17 cellular contexts compared by ENCODE assay signal in the genomic region with DNA sequence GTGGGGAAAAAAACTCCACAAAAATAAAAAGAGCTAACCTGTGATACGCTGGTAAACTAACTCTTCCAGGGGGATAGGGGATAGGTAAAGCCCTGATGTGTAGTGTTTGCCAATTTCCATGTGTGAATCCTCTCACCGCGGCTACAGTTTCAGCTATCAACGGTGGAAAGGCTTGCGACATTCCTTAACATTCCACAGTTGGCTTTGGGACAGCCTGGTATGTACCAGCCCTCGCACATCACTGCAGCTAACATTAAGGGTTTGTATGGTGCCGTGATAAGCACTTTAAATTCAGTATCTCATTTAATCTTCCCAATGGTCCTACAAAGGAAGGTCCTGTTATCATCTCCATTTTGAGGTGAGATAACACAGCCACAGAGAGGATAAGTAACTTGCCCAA.
"Had no signal": no experiment of that assay in that cellular context is flagged by ENCODE, and none has a peak within 500 bp of the region (broad histone marks: within the 10 kb centered on the region; RNA-seq: fewer than 3 reads in every experiment).

No MANE protein-coding gene starts in this region.

- H3K27ac ChIP-seq: breast epithelium, heart right ventricle, left ventricle myocardium inferior, prostate gland, right atrium auricular region had no signal

- H3K27ac Mint-ChIP-seq: activated B cell treated with CpG ODN at 0.5 μM for 24 hours had no signal

- H3K27me3 ChIP-seq: breast epithelium, heart right ventricle, right atrium auricular region had no signal

- H3K4me1 Mint-ChIP-seq: naive B cell had no signal

- H3K9me3 Mint-ChIP-seq: activated B cell treated with CpG ODN at 0.5 μM for 24 hours, immature natural killer cell, naive B cell had no signal

- DNase-seq: activated B cell treated with CpG ODN at 0.5 μM for 24 hours; activated CD4-positive, alpha-beta T cell treated with anti-CD3 and anti-CD28 coated beads, Interleukin-2, amount 50 U/mL, for 1 hour; activated CD8-positive, alpha-beta memory T cell treated with anti-CD3 and anti-CD28 coated beads, Interleukin-2, amount 50 U/mL, for 4 hours; activated effector memory CD4-positive, alpha-beta T cell treated with anti-CD3 and anti-CD28 coated beads, Interleukin-2, amount 50 U/mL, for 16 hours; activated naive CD4-positive, alpha-beta T cell treated with anti-CD3 and anti-CD28 coated beads, Interleukin-2, amount 50 U/mL, for 16 hours; activated T-cell treated with anti-CD3 and anti-CD28 coated beads, Interleukin-2, amount 50 U/mL, for 48 hours; cerebellar nuclear complex; cortex of kidney; heart right ventricle; immature natural killer cell; kidney glomerular epithelial cell; left ventricle myocardium inferior; naive B cell; stimulated activated CD4-positive, alpha-beta T cell treated with anti-CD3 and anti-CD28 coated beads, Interleukin-2, amount 100 ng/mL, for 48 hours had no signal

- H3K36me3 ChIP-seq: breast epithelium, prostate gland, right atrium auricular region had no signal

- H3K9me3 ChIP-seq: breast epithelium, heart right ventricle, left ventricle myocardium inferior, prostate gland, right atrium auricular region had no signal

- H3K4me3 Mint-ChIP-seq: activated B cell treated with CpG ODN at 0.5 μM for 24 hours, immature natural killer cell, naive B cell had no signal

- H3K4me3 ChIP-seq: breast epithelium, heart right ventricle, left ventricle myocardium inferior, prostate gland, right atrium auricular region had no signal

- H3K4me1 ChIP-seq: breast epithelium, heart right ventricle, left ventricle myocardium inferior, prostate gland, right atrium auricular region had no signal

- H3K27me3 Mint-ChIP-seq: activated B cell treated with CpG ODN at 0.5 μM for 24 hours, naive B cell had no signal
